ENCODE assay signal across 10 cellular contexts in genomic region chr20:40683221-40683893, GRCh38. TPM values are rescaled to one million over a fixed set of nuclear protein-coding genes. Genes with fewer than 3 reads are reported as not detected.
DNase-seq lines count a peak whose midpoint lies in the region; ATAC-seq lines count a peak whose summit lies in the region.
"Had no signal": no experiment of that assay in that cellular context is flagged by ENCODE, and none has a peak within 500 bp of the region (broad histone marks: within the 10 kb centered on the region; RNA-seq: fewer than 3 reads in every experiment).

No MANE protein-coding gene starts in this region.

- no peak overlapping the region for H3K23ac ChIP-seq in neuronal stem cell (ENCODE audit: low read depth, low read length, poor library complexity)

- H3K4me1 ChIP-seq in neuronal stem cell (ENCODE audit: control insufficient read depth in 2 of 2, insufficient read depth in 1 of 2, low read depth in 1 of 2, low read length in 2 of 2): peaks cover 0 to 9% of the 10 kb centered on the region in 2 donors
- H3K4me1 ChIP-seq in CD4-positive, alpha-beta memory T cell (ENCODE audit: insufficient read depth, low read length): no peaks in the 10 kb centered on the region

- H3K4me3 Mint-ChIP-seq in stimulated activated naive CD8-positive, alpha-beta T cell treated with anti-CD3 and anti-CD28 coated beads, Interleukin-15, amount 100 ng/mL, for 72 hours: peak overlapping the region in 1 of 2 donors; percentile 38
- peak overlapping the region in 2 of 8 donors; percentile 38 to 70 for H3K4me3 Mint-ChIP-seq in CD4-positive, alpha-beta memory T cell
- peak overlapping the region in 1 of 2 donors; percentile 75 for H3K4me3 Mint-ChIP-seq in effector memory CD8-positive, alpha-beta T cell
- H3K4me3 Mint-ChIP-seq: B cell had no signal

- H4K8ac ChIP-seq in neuronal stem cell (ENCODE audit: low read depth, low read length): no peak overlapping the region

- peaks cover 28% of the 10 kb centered on the region for H3K4me1 Mint-ChIP-seq in stimulated activated naive CD8-positive, alpha-beta T cell treated with anti-CD3 and anti-CD28 coated beads, Interleukin-15, amount 100 ng/mL, for 72 hours
- peaks cover 0 to 24% (median 4%) of the 10 kb centered on the region in 4 donors for H3K4me1 Mint-ChIP-seq in CD4-positive, alpha-beta memory T cell
- H3K4me1 Mint-ChIP-seq in effector memory CD8-positive, alpha-beta T cell (ENCODE audit: low read depth in 2 of 2): peaks cover 6 to 10% of the 10 kb centered on the region in 2 donors

- peak overlapping the region; percentile 50 for H3K18ac ChIP-seq in neuronal stem cell (ENCODE audit: low read length)

- no peak overlapping the region for H2BK5ac ChIP-seq in neuronal stem cell (ENCODE audit: low read length)

- no peaks in the 10 kb centered on the region for H3K36me3 Mint-ChIP-seq in CD4-positive, alpha-beta memory T cell
- H3K36me3 Mint-ChIP-seq in effector memory CD8-positive, alpha-beta T cell (ENCODE audit: insufficient read depth): peaks cover 5% of the 10 kb centered on the region

- DNase-seq in stimulated activated naive CD8-positive, alpha-beta T cell treated with anti-CD3 and anti-CD28 coated beads, Interleukin-15, amount 100 ng/mL, for 72 hours: no peak
- DNase-seq in stimulated activated naive CD8-positive, alpha-beta T cell treated with anti-CD3 and anti-CD28 coated beads, Interleukin-15, Interleukin-2, amounts not matched to agents 100 U/mL and 50 U/mL, for 24 hours: no peak
- DNase-seq in left cardiac atrium (peak; percentile 69), neuronal stem cell (ENCODE audit: low spot score) (peak; percentile 37), DMS53 treated with DMSO at 0.1 percent for 48 hours (lab: John Stamatoyannopoulos, UW; ENCODE audit: unreplicated experiment) (no peak), NCI-H1930 (lab: John Stamatoyannopoulos, UW) (no peak)
- no peak for DNase-seq in CD4-positive, alpha-beta memory T cell
- no peak for DNase-seq in effector memory CD8-positive, alpha-beta T cell
- DNase-seq: MV-4-11 had no signal

- no peak overlapping the region for H2AK5ac ChIP-seq in neuronal stem cell (ENCODE audit: low read depth, low read length)

- peak; percentile 13 for ATAC-seq in stimulated activated naive CD8-positive, alpha-beta T cell treated with anti-CD3 and anti-CD28 coated beads, Interleukin-15, amount 100 ng/mL, for 72 hours
- ATAC-seq in stimulated activated naive CD8-positive, alpha-beta T cell treated with anti-CD3 and anti-CD28 coated beads, Interleukin-15, Interleukin-2, amounts not matched to agents 100 U/mL and 50 U/mL, for 24 hours: no peak
- peak; percentile 32 to 53 for ATAC-seq in left cardiac atrium
- ATAC-seq in effector memory CD8-positive, alpha-beta T cell (replicated peaks): no peak

- H2AFZ ChIP-seq in neuronal stem cell (ENCODE audit: low read length): peak overlapping the region; percentile 53

- H3K27me3 Mint-ChIP-seq in stimulated activated naive CD8-positive, alpha-beta T cell treated with anti-CD3 and anti-CD28 coated beads, Interleukin-15, amount 100 ng/mL, for 72 hours: peaks cover 92% of the 10 kb centered on the region
- H3K27me3 Mint-ChIP-seq in CD4-positive, alpha-beta memory T cell: peaks cover 45 to 55% of the 10 kb centered on the region in 2 donors
- peaks cover 58 to 100% of the 10 kb centered on the region in 2 donors for H3K27me3 Mint-ChIP-seq in effector memory CD8-positive, alpha-beta T cell

- H3K27me3 ChIP-seq in neuronal stem cell (ENCODE audit: control insufficient read depth in 3 of 3, insufficient read depth in 3 of 3, low read depth in 1 of 3, low read length in 3 of 3): peaks cover 41 to 98% (median 81%) of the 10 kb centered on the region in 3 experiments
- H3K27me3 ChIP-seq in CD4-positive, alpha-beta memory T cell (ENCODE audit: insufficient read depth, low read length): peaks cover 20% of the 10 kb centered on the region

- H3K9me3 Mint-ChIP-seq in stimulated activated naive CD8-positive, alpha-beta T cell treated with anti-CD3 and anti-CD28 coated beads, Interleukin-15, amount 100 ng/mL, for 72 hours: no peaks in the 10 kb centered on the region
- peaks cover 0 to 1% (median 0%) of the 10 kb centered on the region in 8 donors for H3K9me3 Mint-ChIP-seq in CD4-positive, alpha-beta memory T cell
- H3K9me3 Mint-ChIP-seq in effector memory CD8-positive, alpha-beta T cell: no peaks in the 10 kb centered on the region

- WGBS in neuronal stem cell (ENCODE audit: extremely low coverage in 2 of 2, insufficient read length in 2 of 2, insufficient replicate concordance in 1 of 2), 2 donors: no CpG with 5 or more reads among the region's 58 CpGs

- peak overlapping the region; percentile 65 for H3K9ac ChIP-seq in neuronal stem cell (ENCODE audit: low read depth, low read length, poor library complexity)

- peak overlapping the region; percentile 79 for H3K14ac ChIP-seq in neuronal stem cell (ENCODE audit: low read length)

- H3K4me2 ChIP-seq in neuronal stem cell (ENCODE audit: insufficient read depth, low read length, poor library complexity, severe bottlenecking): peak overlapping the region; percentile 90

- H3K4ac ChIP-seq in neuronal stem cell (ENCODE audit: low read length): no peak overlapping the region

- peak overlapping the region in 1 of 2 donors; percentile 74 for H3K27ac Mint-ChIP-seq in stimulated activated naive CD8-positive, alpha-beta T cell treated with anti-CD3 and anti-CD28 coated beads, Interleukin-15, amount 100 ng/mL, for 72 hours
- no peak overlapping the region for H3K27ac Mint-ChIP-seq in CD4-positive, alpha-beta memory T cell
- H3K27ac Mint-ChIP-seq in effector memory CD8-positive, alpha-beta T cell: no peak overlapping the region
- H3K27ac Mint-ChIP-seq: B cell had no signal

- H4K91ac ChIP-seq in neuronal stem cell (ENCODE audit: low read depth, low read length, poor library complexity): no peak overlapping the region

- H3K4me3 ChIP-seq in neuronal stem cell (ENCODE audit: low read length in 2 of 2): peak overlapping the region in 1 of 2 donors; percentile 67
- H3K4me3 ChIP-seq in CD4-positive, alpha-beta memory T cell (ENCODE audit: low read length in 2 of 2): no peak overlapping the region

- no peak overlapping the region for H3K27ac ChIP-seq in neuronal stem cell (replicated peaks; ENCODE audit: low read length)
- no peak overlapping the region for H3K27ac ChIP-seq in CD4-positive, alpha-beta memory T cell (ENCODE audit: low read depth, low read length)

- CTCF ChIA-PET in CD4-positive, alpha-beta memory T cell (lab: Charles Lee; ENCODE audit: partially characterized antibody): no interaction called here

- no peak overlapping the region for H2BK120ac ChIP-seq in neuronal stem cell (ENCODE audit: low read depth, low read length)

- H3K36me3 ChIP-seq in neuronal stem cell (replicated peaks in 1 of 2; ENCODE audit: control insufficient read depth in 2 of 2, insufficient read depth in 2 of 2, low read length in 2 of 2): no peaks in the 10 kb centered on the region
- H3K36me3 ChIP-seq in CD4-positive, alpha-beta memory T cell (ENCODE audit: insufficient read depth, low read length): no peaks in the 10 kb centered on the region

- H3K9me3 ChIP-seq in neuronal stem cell (replicated peaks in 1 of 2; ENCODE audit: control insufficient read depth in 2 of 2, insufficient read depth in 1 of 2, low read depth in 1 of 2, low read length in 2 of 2): no peaks in the 10 kb centered on the region
- no peaks in the 10 kb centered on the region for H3K9me3 ChIP-seq in CD4-positive, alpha-beta memory T cell (ENCODE audit: control insufficient read depth in 1 of 2, low read length in 2 of 2)

- POLR2A ChIA-PET in CD4-positive, alpha-beta memory T cell (lab: Charles Lee; ENCODE audit: partially characterized antibody): no interaction called here

- no peak overlapping the region for H2BK12ac ChIP-seq in neuronal stem cell (ENCODE audit: low read length)

- no peak overlapping the region for H2BK15ac ChIP-seq in neuronal stem cell (ENCODE audit: low read length)

- intact Hi-C loops in left cardiac atrium (cut with DNase I): loop anchor here in 1 of 2 donors (10.0 kb wide), 1 partner anchor 1419 kb away; no protein-coding TSS in a partner anchor
- intact Hi-C loops in CD4-positive, alpha-beta memory T cell (cut with micrococcal nuclease): no loop called here

- no peaks in the 10 kb centered on the region for H3K79me1 ChIP-seq in neuronal stem cell (ENCODE audit: low read depth, low read length)

RNA-seq across cellular contexts. Expression of gene MAFB, which starts 5.7 kb away (rescaled TPM):
- 10 to 100 TPM; 24.8 to 32.5 TPM for total RNA-seq in left cardiac atrium
- 1.4 TPM for polyA plus RNA-seq in neuronal stem cell (2013, experiment 1 of 2)
- polyA plus RNA-seq in neuronal stem cell (2013, experiment 2 of 2): 1.6 TPM
- 1 to 10 TPM; 2.2 to 2.6 TPM for total RNA-seq in CD4-positive, alpha-beta memory T cell
- polyA plus RNA-seq in CD4-positive, alpha-beta memory T cell: under 1 TPM in 1 of 2 donors, not detected in 1; 0.07 TPM

Comparison
In these comparisons a context has a peak if more than half of its experiments do, and no peak if none do; other contexts are left out.
1. ATAC-seq: peak in stimulated activated naive CD8-positive, alpha-beta T cell treated with anti-CD3 and anti-CD28 coated beads, Interleukin-15, amount 100 ng/mL, for 72 hours (single experiment) and left cardiac atrium (2 of 2); none in stimulated activated naive CD8-positive, alpha-beta T cell treated with anti-CD3 and anti-CD28 coated beads, Interleukin-15, Interleukin-2, amounts not matched to agents 100 U/mL and 50 U/mL, for 24 hours (single experiment) and effector memory CD8-positive, alpha-beta T cell (single experiment).
2. DNase-seq: peak in left cardiac atrium (single experiment) and neuronal stem cell (single experiment); none in stimulated activated naive CD8-positive, alpha-beta T cell treated with anti-CD3 and anti-CD28 coated beads, Interleukin-15, amount 100 ng/mL, for 72 hours (0 of 2), stimulated activated naive CD8-positive, alpha-beta T cell treated with anti-CD3 and anti-CD28 coated beads, Interleukin-15, Interleukin-2, amounts not matched to agents 100 U/mL and 50 U/mL, for 24 hours (single experiment), DMS53 treated with DMSO at 0.1 percent for 48 hours (single experiment), CD4-positive, alpha-beta memory T cell (0 of 5), effector memory CD8-positive, alpha-beta T cell (0 of 3) and NCI-H1930 (0 of 2).
3. RNA of gene MAFB, which starts 5.7 kb away (total RNA-seq): 24.8 to 32.5 TPM in left cardiac atrium; 2.2 to 2.6 TPM in CD4-positive, alpha-beta memory T cell; every median in the first group is over 4 times any median in the second.